20 cellular contexts compared by ENCODE assay signal in genomic region chr13:32139251-32139650, GRCh38.
"Had no signal": no experiment of that assay in that cellular context is flagged by ENCODE, and none has a peak within 500 bp of the region (broad histone marks: within the 10 kb centered on the region; RNA-seq: fewer than 3 reads in every experiment).

No MANE protein-coding gene starts in this region.

- H3K4me1 Mint-ChIP-seq: naive B cell; neural progenitor cell; stimulated activated effector memory CD8-positive, alpha-beta T cell treated with anti-CD3 and anti-CD28 coated beads, Interleukin-12 subunit alpha, Interleukin-12 subunit beta, amount 100 ng/mL, for 72 hours had no signal

- H3K9me3 Mint-ChIP-seq: mesothelial cell of epicardium; naive B cell; natural killer cell treated with Interleukin-12 subunit alpha and Interleukin-12 subunit beta and Interleukin-15 and Interleukin-18, amount 100 ng/mL, for 72 hours; neural progenitor cell; stimulated activated effector memory CD8-positive, alpha-beta T cell treated with anti-CD3 and anti-CD28 coated beads, Interleukin-12 subunit alpha, Interleukin-12 subunit beta, amount 100 ng/mL, for 72 hours; type B pancreatic cell had no signal

- H3K4me3 Mint-ChIP-seq: mesothelial cell of epicardium; naive B cell; natural killer cell treated with Interleukin-12 subunit alpha and Interleukin-12 subunit beta and Interleukin-15 and Interleukin-18, amount 100 ng/mL, for 72 hours; neural progenitor cell; stimulated activated effector memory CD8-positive, alpha-beta T cell treated with anti-CD3 and anti-CD28 coated beads, Interleukin-12 subunit alpha, Interleukin-12 subunit beta, amount 100 ng/mL, for 72 hours; type B pancreatic cell had no signal

- H3K36me3 Mint-ChIP-seq: mesothelial cell of epicardium; naive B cell; natural killer cell treated with Interleukin-12 subunit alpha and Interleukin-12 subunit beta and Interleukin-15 and Interleukin-18, amount 100 ng/mL, for 72 hours; neural progenitor cell; stimulated activated effector memory CD8-positive, alpha-beta T cell treated with anti-CD3 and anti-CD28 coated beads, Interleukin-12 subunit alpha, Interleukin-12 subunit beta, amount 100 ng/mL, for 72 hours; type B pancreatic cell had no signal

- DNase-seq: dorsolateral prefrontal cortex; effector CD4-positive, alpha-beta T cell; foreskin fibroblast; gastrocnemius medialis; head of caudate nucleus; mesenchymal stem cell; mucosa of descending colon; naive B cell; sigmoid colon; stimulated activated CD4-positive, alpha-beta T cell treated with anti-CD3 and anti-CD28 coated beads, Interleukin-2, amount 100 ng/mL, for 24 hours; stimulated activated CD4-positive, alpha-beta T cell treated with anti-CD3 and anti-CD28 coated beads, Interleukin-4, amount 100 ng/mL, for 24 hours; stimulated activated naive CD4-positive, alpha-beta T cell treated with Interleukin-2 at 50 U/mL for 16 hours; stomach; thyroid gland had no signal

- ATAC-seq: esophagus mucosa; gastrocnemius medialis; mucosa of descending colon; natural killer cell treated with Interleukin-12 subunit alpha and Interleukin-12 subunit beta and Interleukin-15 and Interleukin-18, amount 100 ng/mL, for 72 hours; stimulated activated effector memory CD8-positive, alpha-beta T cell treated with anti-CD3 and anti-CD28 coated beads, Interleukin-12 subunit alpha, Interleukin-12 subunit beta, amount 100 ng/mL, for 72 hours had no signal

- H3K27me3 Mint-ChIP-seq: naive B cell; natural killer cell treated with Interleukin-12 subunit alpha and Interleukin-12 subunit beta and Interleukin-15 and Interleukin-18, amount 100 ng/mL, for 72 hours; type B pancreatic cell had no signal

- H3K27ac Mint-ChIP-seq: mesothelial cell of epicardium; naive B cell; natural killer cell treated with Interleukin-12 subunit alpha and Interleukin-12 subunit beta and Interleukin-15 and Interleukin-18, amount 100 ng/mL, for 72 hours; neural progenitor cell; stimulated activated effector memory CD8-positive, alpha-beta T cell treated with anti-CD3 and anti-CD28 coated beads, Interleukin-12 subunit alpha, Interleukin-12 subunit beta, amount 100 ng/mL, for 72 hours; type B pancreatic cell had no signal
